18 cellular contexts compared by ENCODE assay signal in the genomic region with DNA sequence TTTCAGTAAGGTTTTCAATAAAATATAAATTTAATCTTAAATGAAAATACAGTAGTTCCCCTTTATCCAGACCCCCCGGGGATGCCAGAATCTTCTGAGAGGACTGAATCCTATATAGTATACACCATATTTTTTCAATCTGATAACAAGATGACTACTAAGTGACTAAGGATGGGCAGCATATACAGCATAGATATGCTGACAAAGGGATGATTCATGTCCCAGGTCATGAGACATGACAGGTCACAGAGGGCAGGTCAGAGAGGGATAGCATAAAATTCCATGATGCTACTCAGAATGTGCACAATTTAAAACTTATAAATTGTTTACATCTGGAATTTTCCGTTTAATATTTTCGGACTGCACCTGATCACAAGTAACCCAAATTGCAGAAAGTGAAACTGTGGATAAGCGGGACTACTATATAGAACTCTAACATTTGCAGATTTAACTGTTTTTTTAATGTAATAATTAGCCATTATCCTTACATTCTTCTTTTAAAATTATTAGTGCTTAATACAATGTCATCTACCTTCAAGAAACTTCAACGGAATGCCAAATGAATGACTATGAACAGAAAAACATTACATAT. TPM values are rescaled to one million over a fixed set of nuclear protein-coding genes. Genes with fewer than 3 reads are reported as not detected.
DNase-seq lines count a peak whose midpoint lies in the region; ATAC-seq and TF ChIP-seq lines count a peak whose summit lies in the region.
"Had no signal": no experiment of that assay in that cellular context is flagged by ENCODE, and none has a peak within 500 bp of the region (broad histone marks: within the 10 kb centered on the region; RNA-seq: fewer than 3 reads in every experiment).

No MANE protein-coding gene starts in this region.

- peaks cover 18% of the 10 kb centered on the region for H3K4me1 Mint-ChIP-seq in HFFc6 (ENCODE audit: low read depth)
- H3K4me1 Mint-ChIP-seq: immature natural killer cell; mesothelial cell of epicardium; stimulated activated naive B cell treated with anti-CD40 and anti-IgM and Interleukin-4, amounts not matched to agents 10 μg/mL and 1 μg/mL and 100 μg/mL, for 72 hours had no signal

- peaks cover 12% of the 10 kb centered on the region; the same call in 1 of the 2 replicates for H3K36me3 Mint-ChIP-seq in HFFc6 (ENCODE audit: low read depth)

- ATAC-seq in GM19397 (IDR thresholded peaks at IDR 0.05; ENCODE audit: unreplicated experiment) (no peak), GM18498 (IDR thresholded peaks at IDR 0.05; ENCODE audit: unreplicated experiment) (no peak), HG03039 (IDR thresholded peaks at IDR 0.05; ENCODE audit: unreplicated experiment) (no peak)
- ATAC-seq: stimulated activated naive B cell treated with anti-CD40 and anti-IgM and Interleukin-4, amounts not matched to agents 10 μg/mL and 1 μg/mL and 100 μg/mL, for 72 hours had no signal

- no peak for TF ChIP-seq CTCF in HFFc6 (IDR thresholded peaks at IDR 0.05)
- no peak for TF ChIP-seq CTCF in fibroblast of mammary gland (conservative IDR thresholded peaks at IDR 0.05; ENCODE audit: control insufficient read depth, insufficient read depth, low read depth, low read length)

- H3K27me3 Mint-ChIP-seq in HFFc6 (ENCODE audit: insufficient read depth): no peaks in the 10 kb centered on the region
- H3K27me3 Mint-ChIP-seq: stimulated activated naive B cell treated with anti-CD40 and anti-IgM and Interleukin-4, amounts not matched to agents 10 μg/mL and 1 μg/mL and 100 μg/mL, for 72 hours had no signal

- no peak overlapping the region for H3K4me3 ChIP-seq in fibroblast of mammary gland (ENCODE audit: control insufficient read depth, low read depth, low read length)
- H3K4me3 ChIP-seq: adrenal gland, prostate gland, upper lobe of left lung had no signal

- H3K4me3 Mint-ChIP-seq in HFFc6: peak overlapping the region; percentile 13; the same call in 1 of the 2 replicates
- H3K4me3 Mint-ChIP-seq: immature natural killer cell; mesothelial cell of epicardium; stimulated activated naive B cell treated with anti-CD40 and anti-IgM and Interleukin-4, amounts not matched to agents 10 μg/mL and 1 μg/mL and 100 μg/mL, for 72 hours had no signal

- peak; percentile 66 for DNase-seq in EH (ENCODE audit: low read depth)
- peak; percentile 60 for DNase-seq in HFFc6
- DNase-seq in SK-MEL-5 (ENCODE audit: low read depth, low spot score): peak; percentile 43
- DNase-seq in fibroblast of mammary gland (ENCODE audit: low read depth): peak; percentile 74
- no peak for DNase-seq in NK-92 treated with Interleukin-12 subunit alpha and Interleukin-12 subunit beta, amount 100 ng/mL, for 24 hours (lab: John Stamatoyannopoulos, UW)
- DNase-seq: adrenal gland; cerebellar nuclear complex; DMS153; immature natural killer cell; NCI-H1092 treated with DMSO at 0.1 percent for 48 hours; Right ventricle myocardium superior; stimulated activated naive B cell treated with anti-CD40 and anti-IgM and Interleukin-4, amounts not matched to agents 10 μg/mL and 1 μg/mL and 100 μg/mL, for 72 hours; upper lobe of left lung had no signal

- no peak overlapping the region; the same call in 1 of the 2 replicates for H3K27ac Mint-ChIP-seq in HFFc6
- H3K27ac Mint-ChIP-seq: immature natural killer cell; mesothelial cell of epicardium; stimulated activated naive B cell treated with anti-CD40 and anti-IgM and Interleukin-4, amounts not matched to agents 10 μg/mL and 1 μg/mL and 100 μg/mL, for 72 hours had no signal

- no peaks in the 10 kb centered on the region for H3K9me3 Mint-ChIP-seq in HFFc6
- H3K9me3 Mint-ChIP-seq: immature natural killer cell; mesothelial cell of epicardium; stimulated activated naive B cell treated with anti-CD40 and anti-IgM and Interleukin-4, amounts not matched to agents 10 μg/mL and 1 μg/mL and 100 μg/mL, for 72 hours had no signal

- in situ Hi-C loops in SK-MEL-5 (cut with HindIII; ENCODE audit: low pct_unique_long_range_greater_than_20kb, low sequenced_read_pairs): no loop called here

RNA-seq across cellular contexts. Expression of gene LRRC40, which starts 48.8 kb away (rescaled TPM):
- total RNA-seq in HFFc6 (2021; fragmentation: NEBNext Ultra II Directional; extraction: Animal tissue kit (Norgen Biotek cat#: 25700)): 10 to 100 TPM; 10.6 to 16.5 (median 14.0) TPM
- 12.5 and 14.2 TPM in 2 replicates for total RNA-seq in SK-MEL-5 (2014; rRNA removed; shearing (Covaris generic))
- polyA plus RNA-seq in SK-MEL-5 (2015; cell fraction: cytosol; rRNA removed): 8.6 and 10.6 TPM in 2 replicates
- polyA plus RNA-seq in SK-MEL-5 (2015; cell fraction: nucleus; rRNA removed): 18.5 and 20.3 TPM in 2 replicates
